3 cellular contexts compared by ENCODE assay signal in genomic region chrX:80004458-80004857, GRCh38.
A peak's percentile ranks its signal among the peaks of the same experiment; 100 is the strongest.
TF ChIP-seq lines count a peak whose summit lies in the region.

No MANE protein-coding gene starts in this region.

TF ChIP-seq in HepG2, 621 proteins besides CTCF, POLR2A, EP300 and RAD21:
- TF ChIP-seq FOSL1 (CRISPR knock-in tag; IDR thresholded peaks at IDR 0.05; ENCODE audit: borderline replicate concordance) (no peak), MAFF (IDR thresholded peaks at IDR 0.05; ENCODE audit: low read depth, low read length) (0 out of 2 replicates have a peak, but pooled peaks have one; percentile 26), MAFK (conservative IDR thresholded peaks at IDR 0.05 in 1 of 2, IDR thresholded peaks at IDR 0.05 in 1 of 2; ENCODE audit: low read length in 2 of 2) (peak in 1 of 2 experiments; percentile 56; a peak in 2 of 4 replicates)

TF ChIP-seq in A549, 52 proteins besides CTCF, POLR2A, EP300 and RAD21:
- TF ChIP-seq GATA3 (IDR thresholded peaks at IDR 0.05; ENCODE audit: borderline replicate concordance) (no peak), MAFK (IDR thresholded peaks at IDR 0.05; ENCODE audit: partially characterized antibody) (peak; percentile 48)

TF ChIP-seq in IMR-90, 13 proteins besides CTCF, POLR2A, EP300 and RAD21:
- TF ChIP-seq CHD1 (IDR thresholded peaks at IDR 0.05; ENCODE audit: low read depth, low read length) (no peak), RFX5 (IDR thresholded peaks at IDR 0.05; ENCODE audit: low read depth, low read length) (no peak), SMC3 (IDR thresholded peaks at IDR 0.05; ENCODE audit: low read depth, low read length) (no peak), BHLHE40 (IDR thresholded peaks at IDR 0.05; ENCODE audit: low read depth, low read length) (no peak), MAFK (IDR thresholded peaks at IDR 0.05; ENCODE audit: low read depth, low read length) (peak; percentile 75), ELK1 (IDR thresholded peaks at IDR 0.05; ENCODE audit: borderline replicate concordance, low read depth, low read length) (no peak)
